In the genomic region with DNA sequence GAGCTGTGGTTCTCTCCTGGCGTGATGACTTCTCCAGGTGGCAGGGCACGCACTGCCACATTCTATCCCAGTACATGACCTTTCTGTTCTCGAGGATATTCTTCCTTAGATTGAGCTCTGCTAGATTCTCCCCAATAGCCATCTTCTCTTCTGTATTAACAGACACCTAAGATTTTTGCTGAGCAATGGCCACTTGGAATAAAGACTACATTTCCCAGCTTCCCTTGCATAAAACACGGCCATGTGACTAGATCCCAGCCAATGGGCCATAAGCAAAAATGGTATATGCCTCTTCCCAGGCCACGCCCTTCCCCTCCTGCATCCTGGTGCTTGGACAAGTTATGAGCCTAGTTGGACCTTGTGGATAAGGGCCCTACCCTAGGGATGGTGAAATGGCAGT, we compare ENCODE assay signal across 11 cellular contexts.
A peak's percentile ranks its signal among the peaks of the same experiment; 100 is the strongest.
DNase-seq lines count a peak whose midpoint lies in the region; ATAC-seq, FAIRE-seq and TF ChIP-seq lines count a peak whose summit lies in the region.
"Had no signal": no experiment of that assay in that cellular context is flagged by ENCODE, and none has a peak within 500 bp of the region (broad histone marks: within the 10 kb centered on the region; RNA-seq: fewer than 3 reads in every experiment).

No MANE protein-coding gene starts in this region.

- no peak for TF ChIP-seq CTCF in epithelial cell of esophagus (IDR thresholded peaks at IDR 0.05; ENCODE audit: insufficient read depth, low read depth, low read length, missing control alignments)

- no peaks in the 10 kb centered on the region for H3K4me1 Mint-ChIP-seq in activated CD4-positive, alpha-beta memory T cell treated with anti-CD3 and anti-CD28 coated beads, Interleukin-2, amount 10 ng/mL, durations not matched to agents 7 days and 5 days
- H3K4me1 Mint-ChIP-seq: activated B cell treated with CpG ODN at 0.5 μM for 24 hours had no signal

- no peak overlapping the region for H3K4me3 Mint-ChIP-seq in activated CD4-positive, alpha-beta memory T cell treated with anti-CD3 and anti-CD28 coated beads, Interleukin-2, amount 10 ng/mL, durations not matched to agents 7 days and 5 days
- H3K4me3 Mint-ChIP-seq: activated B cell treated with CpG ODN at 0.5 μM for 24 hours had no signal

- ATAC-seq in left lobe of liver: no peak

- POLR2A ChIA-PET in activated CD4-positive, alpha-beta memory T cell treated with anti-CD3 and anti-CD28 coated beads, Interleukin-2, amount 10 ng/mL, durations not matched to agents 7 days and 5 days (lab: Charles Lee): no interaction called here

- H3K27ac Mint-ChIP-seq in activated CD4-positive, alpha-beta memory T cell treated with anti-CD3 and anti-CD28 coated beads, Interleukin-2, amount 10 ng/mL, durations not matched to agents 7 days and 5 days: no peak overlapping the region
- H3K27ac Mint-ChIP-seq: activated B cell treated with CpG ODN at 0.5 μM for 24 hours had no signal

- peaks cover 3% of the 10 kb centered on the region for H3K9me3 Mint-ChIP-seq in activated CD4-positive, alpha-beta memory T cell treated with anti-CD3 and anti-CD28 coated beads, Interleukin-2, amount 10 ng/mL, durations not matched to agents 7 days and 5 days

- TF ChIP-seq POLR2A in H54 (IDR thresholded peaks at IDR 0.05; ENCODE audit: low read depth, low read length): no peak

- peaks cover 11% of the 10 kb centered on the region for H3K27me3 Mint-ChIP-seq in activated CD4-positive, alpha-beta memory T cell treated with anti-CD3 and anti-CD28 coated beads, Interleukin-2, amount 10 ng/mL, durations not matched to agents 7 days and 5 days

- FAIRE-seq in H54 (lab: Jason Lieb, UNC): peak; percentile 60
- FAIRE-seq: G401.6 had no signal

- H3K36me3 Mint-ChIP-seq in activated CD4-positive, alpha-beta memory T cell treated with anti-CD3 and anti-CD28 coated beads, Interleukin-2, amount 10 ng/mL, durations not matched to agents 7 days and 5 days (ENCODE audit: low read depth): no peaks in the 10 kb centered on the region

- DNase-seq in CMK (ENCODE audit: low read depth) (peak; percentile 33), H54 (ENCODE audit: insufficient read length, low spot score) (peak; percentile 54), NCI-H82 treated with DMSO at 0.1 percent for 48 hours (lab: John Stamatoyannopoulos, UW; ENCODE audit: unreplicated experiment) (peak; percentile 4), epithelial cell of esophagus (ENCODE audit: low read depth) (peak; percentile 54), NCI-H2107 (lab: John Stamatoyannopoulos, UW) (no peak), T-helper 9 cell (no peak), left lobe of liver (ENCODE audit: low spot score) (no peak)
- no peak for DNase-seq in activated CD4-positive, alpha-beta memory T cell treated with anti-CD3 and anti-CD28 coated beads, Interleukin-2, amount 10 ng/mL, durations not matched to agents 7 days and 5 days
- DNase-seq: activated B cell treated with CpG ODN at 0.5 μM for 24 hours, hypothalamus had no signal

- no peak overlapping the region for H3K4me3 ChIP-seq in epithelial cell of esophagus (ENCODE audit: low read length)

- CTCF ChIA-PET in activated CD4-positive, alpha-beta memory T cell treated with anti-CD3 and anti-CD28 coated beads, Interleukin-2, amount 10 ng/mL, durations not matched to agents 7 days and 5 days (lab: Charles Lee): interaction anchor here (1.0 kb wide), 1 partner anchor 126 kb away, joined by 3 read pairs; no protein-coding TSS in a partner anchor

Comparison
In these comparisons a context has a peak if more than half of its experiments do, and no peak if none do; other contexts are left out.
1. DNase-seq: peak in CMK (single experiment), H54 (single experiment), NCI-H82 treated with DMSO at 0.1 percent for 48 hours (single experiment) and epithelial cell of esophagus (single experiment); none in activated CD4-positive, alpha-beta memory T cell treated with anti-CD3 and anti-CD28 coated beads, Interleukin-2, amount 10 ng/mL, durations not matched to agents 7 days and 5 days (single experiment), NCI-H2107 (single experiment), T-helper 9 cell (single experiment) and left lobe of liver (single experiment).